ENCODE assay signal across 1 cellular context in the genomic region with DNA sequence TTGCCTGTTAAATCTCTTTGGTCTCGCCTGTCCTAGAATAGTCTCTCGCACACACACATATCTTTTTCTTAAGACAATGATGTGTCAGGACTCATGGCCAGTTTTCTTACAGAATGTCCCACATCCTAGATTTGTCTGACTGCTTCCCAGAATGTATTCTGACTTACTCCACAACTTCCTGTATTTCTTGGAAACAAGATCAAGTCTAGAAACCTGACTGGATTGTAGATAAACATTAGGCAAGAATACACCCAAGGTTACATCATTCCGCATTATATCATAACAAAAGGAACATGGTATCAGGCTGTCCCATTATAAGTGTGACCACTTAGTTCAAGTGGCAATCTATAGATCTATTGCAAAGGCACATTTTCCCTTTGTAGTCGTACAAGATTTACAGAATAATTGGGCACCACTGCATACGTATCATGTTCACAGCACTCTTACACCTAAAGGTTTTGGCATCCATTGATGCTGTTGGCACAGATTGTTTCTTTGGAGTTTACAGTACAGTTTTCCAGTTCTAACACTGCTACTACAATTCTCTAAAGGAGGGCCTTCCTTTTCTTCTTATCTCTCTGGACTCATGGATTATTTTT.
TF ChIP-seq lines count a peak whose summit lies in the region.

No MANE protein-coding gene starts in this region.

TF ChIP-seq in K562, 482 proteins besides CTCF, POLR2A, EP300 and RAD21 (continued from another document):
- TF ChIP-seq, protein P1, sequence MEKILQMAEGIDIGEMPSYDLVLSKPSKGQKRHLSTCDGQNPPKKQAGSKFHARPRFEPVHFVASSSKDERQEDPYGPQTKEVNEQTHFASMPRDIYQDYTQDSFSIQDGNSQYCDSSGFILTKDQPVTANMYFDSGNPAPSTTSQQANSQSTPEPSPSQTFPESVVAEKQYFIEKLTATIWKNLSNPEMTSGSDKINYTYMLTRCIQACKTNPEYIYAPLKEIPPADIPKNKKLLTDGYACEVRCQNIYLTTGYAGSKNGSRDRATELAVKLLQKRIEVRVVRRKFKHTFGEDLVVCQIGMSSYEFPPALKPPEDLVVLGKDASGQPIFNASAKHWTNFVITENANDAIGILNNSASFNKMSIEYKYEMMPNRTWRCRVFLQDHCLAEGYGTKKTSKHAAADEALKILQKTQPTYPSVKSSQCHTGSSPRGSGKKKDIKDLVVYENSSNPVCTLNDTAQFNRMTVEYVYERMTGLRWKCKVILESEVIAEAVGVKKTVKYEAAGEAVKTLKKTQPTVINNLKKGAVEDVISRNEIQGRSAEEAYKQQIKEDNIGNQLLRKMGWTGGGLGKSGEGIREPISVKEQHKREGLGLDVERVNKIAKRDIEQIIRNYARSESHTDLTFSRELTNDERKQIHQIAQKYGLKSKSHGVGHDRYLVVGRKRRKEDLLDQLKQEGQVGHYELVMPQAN (IDR thresholded peaks at IDR 0.05; ENCODE audit: borderline replicate concordance), result no peak
- TF ChIP-seq JUND (IDR thresholded peaks at IDR 0.05; ENCODE audit: borderline replicate concordance, low read depth, low read length) (peak; percentile 65), JUND (tag; IDR thresholded peaks at IDR 0.05; ENCODE audit: borderline replicate concordance, low read depth, low read length) (no peak; the same call in 2 of the 3 replicates), CTBP1 (IDR thresholded peaks at IDR 0.05; ENCODE audit: borderline replicate concordance) (peak; percentile 43; the same call in 1 of the 2 replicates), MAZ (CRISPR knock-in tag; conservative IDR thresholded peaks at IDR 0.05 in 1 of 2, IDR thresholded peaks at IDR 0.05 in 1 of 2) (0 out of 4 replicates have a peak, but pooled peaks of 1 of the 2 experiments have one; percentile 26), KLF1 (tag; IDR thresholded peaks at IDR 0.05) (no peak), ZNF143 (CRISPR knock-in tag; IDR thresholded peaks at IDR 0.05) (no peak)
- TF ChIP-seq, protein P2, sequence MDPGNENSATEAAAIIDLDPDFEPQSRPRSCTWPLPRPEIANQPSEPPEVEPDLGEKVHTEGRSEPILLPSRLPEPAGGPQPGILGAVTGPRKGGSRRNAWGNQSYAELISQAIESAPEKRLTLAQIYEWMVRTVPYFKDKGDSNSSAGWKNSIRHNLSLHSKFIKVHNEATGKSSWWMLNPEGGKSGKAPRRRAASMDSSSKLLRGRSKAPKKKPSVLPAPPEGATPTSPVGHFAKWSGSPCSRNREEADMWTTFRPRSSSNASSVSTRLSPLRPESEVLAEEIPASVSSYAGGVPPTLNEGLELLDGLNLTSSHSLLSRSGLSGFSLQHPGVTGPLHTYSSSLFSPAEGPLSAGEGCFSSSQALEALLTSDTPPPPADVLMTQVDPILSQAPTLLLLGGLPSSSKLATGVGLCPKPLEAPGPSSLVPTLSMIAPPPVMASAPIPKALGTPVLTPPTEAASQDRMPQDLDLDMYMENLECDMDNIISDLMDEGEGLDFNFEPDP (CRISPR knock-in tag; IDR thresholded peaks at IDR 0.05), result no peak
- TF ChIP-seq, protein P3, sequence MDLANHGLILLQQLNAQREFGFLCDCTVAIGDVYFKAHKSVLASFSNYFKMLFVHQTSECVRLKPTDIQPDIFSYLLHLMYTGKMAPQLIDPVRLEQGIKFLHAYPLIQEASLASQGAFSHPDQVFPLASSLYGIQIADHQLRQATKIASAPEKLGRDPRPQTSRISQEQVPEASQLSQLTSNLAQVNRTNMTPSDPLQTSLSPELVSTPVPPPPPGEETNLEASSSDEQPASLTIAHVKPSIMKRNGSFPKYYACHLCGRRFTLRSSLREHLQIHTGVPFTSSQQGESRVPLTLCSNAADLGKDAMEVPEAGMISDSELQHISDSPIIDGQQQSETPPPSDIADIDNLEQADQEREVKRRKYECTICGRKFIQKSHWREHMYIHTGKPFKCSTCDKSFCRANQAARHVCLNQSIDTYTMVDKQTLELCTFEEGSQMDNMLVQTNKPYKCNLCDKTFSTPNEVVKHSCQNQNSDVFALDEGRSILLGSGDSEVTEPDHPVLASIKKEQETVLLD (IDR thresholded peaks at IDR 0.05), result no peak
- TF ChIP-seq, protein P4, sequence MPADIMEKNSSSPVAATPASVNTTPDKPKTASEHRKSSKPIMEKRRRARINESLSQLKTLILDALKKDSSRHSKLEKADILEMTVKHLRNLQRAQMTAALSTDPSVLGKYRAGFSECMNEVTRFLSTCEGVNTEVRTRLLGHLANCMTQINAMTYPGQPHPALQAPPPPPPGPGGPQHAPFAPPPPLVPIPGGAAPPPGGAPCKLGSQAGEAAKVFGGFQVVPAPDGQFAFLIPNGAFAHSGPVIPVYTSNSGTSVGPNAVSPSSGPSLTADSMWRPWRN (IDR thresholded peaks at IDR 0.05; ENCODE audit: low read depth), result peak; percentile 42; the same call in 1 of the 2 replicates
- TF ChIP-seq, protein P5, sequence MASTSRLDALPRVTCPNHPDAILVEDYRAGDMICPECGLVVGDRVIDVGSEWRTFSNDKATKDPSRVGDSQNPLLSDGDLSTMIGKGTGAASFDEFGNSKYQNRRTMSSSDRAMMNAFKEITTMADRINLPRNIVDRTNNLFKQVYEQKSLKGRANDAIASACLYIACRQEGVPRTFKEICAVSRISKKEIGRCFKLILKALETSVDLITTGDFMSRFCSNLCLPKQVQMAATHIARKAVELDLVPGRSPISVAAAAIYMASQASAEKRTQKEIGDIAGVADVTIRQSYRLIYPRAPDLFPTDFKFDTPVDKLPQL (IDR thresholded peaks at IDR 0.05; ENCODE audit: extremely low read depth, insufficient read length), result no peak
TF ChIP-seq in K562: peak in this region for 31.
